In the genomic region with DNA sequence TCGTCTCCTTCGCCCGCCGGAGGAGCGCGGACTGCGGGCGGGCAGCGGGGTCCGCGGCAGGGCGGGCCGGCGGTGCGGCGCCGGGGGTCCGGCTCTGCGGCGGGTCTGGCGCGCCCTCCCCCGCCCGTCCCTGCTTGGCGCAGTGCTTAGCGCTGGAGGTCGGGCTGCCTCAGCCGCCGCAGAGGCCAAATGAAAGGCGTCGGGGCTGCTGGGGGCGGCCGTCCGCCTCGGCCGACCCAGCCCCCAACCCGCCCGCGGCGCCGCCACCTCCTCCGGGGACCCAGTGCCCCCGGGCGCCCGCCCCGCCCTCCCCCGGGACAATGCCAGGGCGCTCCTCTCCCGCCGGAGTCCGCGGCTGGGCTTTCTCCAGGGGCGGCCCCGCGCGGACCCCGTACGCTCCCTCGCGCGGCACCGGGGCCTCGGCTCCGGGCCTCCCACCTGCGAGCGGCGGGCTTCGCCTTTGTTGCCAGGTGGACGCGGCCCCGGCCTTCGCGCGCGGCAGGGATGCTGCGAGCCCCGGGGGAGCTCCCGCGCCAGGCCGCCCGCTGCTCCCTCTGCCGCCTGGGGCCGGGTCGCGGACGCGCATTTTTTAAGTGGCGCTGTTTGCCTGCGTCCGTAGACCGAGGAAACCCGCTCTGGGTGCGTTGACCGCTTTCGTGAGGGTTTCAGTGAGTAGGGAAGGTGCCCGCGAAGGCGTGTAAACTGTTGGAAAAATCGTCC, we compare ENCODE assay signal across 8 cellular contexts. TPM values are rescaled to one million over a fixed set of nuclear protein-coding genes. Genes with fewer than 3 reads are reported as not detected.
DNase-seq lines count a peak whose midpoint lies in the region; ATAC-seq and TF ChIP-seq lines count a peak whose summit lies in the region.

No MANE protein-coding gene starts in this region.

- CTCF ChIA-PET in PC-9 (lab: Charles Lee), result interaction anchor here (0.6 to 0.9 kb wide), 3 partner anchors 11 to 96 kb away, joined by 4 to 9 read pairs (median 5); no protein-coding TSS in a partner anchor

- no peaks in the 10 kb centered on the region for H3K9me2 ChIP-seq in PC-9 (ENCODE audit: insufficient read depth)

- H4K20me1 ChIP-seq in PC-9 (ENCODE audit: insufficient read depth) (peaks cover 20% of the 10 kb centered on the region), osteoblast (ENCODE audit: insufficient read depth, low read length) (peaks cover 23% of the 10 kb centered on the region)

- H3K79me2 ChIP-seq in PC-9 (ENCODE audit: low read depth) (peaks cover 49% of the 10 kb centered on the region), osteoblast (ENCODE audit: insufficient read depth, low read length) (peaks cover 53% of the 10 kb centered on the region)

- H3K36me3 ChIP-seq in PC-9 (ENCODE audit: low read depth) (no peaks in the 10 kb centered on the region; the same call in 1 of the 2 replicates), osteoblast (ENCODE audit: insufficient read depth, low read length) (no peaks in the 10 kb centered on the region)

- H3K4me3 ChIP-seq in PC-9 (peak overlapping the region; percentile 55), osteoblast (ENCODE audit: insufficient read depth, low read length) (peak overlapping the region; percentile 81)

- peaks cover 18% of the 10 kb centered on the region for H3F3A ChIP-seq in PC-9 (ENCODE audit: insufficient read depth, low read depth)

- peaks cover 48% of the 10 kb centered on the region for H3K4me1 ChIP-seq in PC-9 (replicated peaks; ENCODE audit: insufficient read depth)
- peaks cover 6% of the 10 kb centered on the region for H3K4me1 ChIP-seq in osteoblast (ENCODE audit: insufficient read depth, low read length)

- peak overlapping the region; percentile 62 for H3K27ac ChIP-seq in PC-9
- peak overlapping the region; percentile 57 for H3K27ac ChIP-seq in osteoblast (ENCODE audit: low read depth, low read length)

- POLR2A ChIA-PET in PC-9 (lab: Charles Lee; ENCODE audit: unreplicated experiment), result interaction anchor here (0.7 kb wide), 2 partner anchors 67 to 372 kb away, joined by 3 read pairs; a partner anchor contains a TSS

- no peaks in the 10 kb centered on the region for H3K27me3 ChIP-seq in PC-9 (ENCODE audit: insufficient read depth, low read depth)
- no peaks in the 10 kb centered on the region for H3K27me3 ChIP-seq in osteoblast (ENCODE audit: insufficient read depth, low read length)

- peak; percentile 9 for ATAC-seq in HG02943 (IDR thresholded peaks at IDR 0.05; ENCODE audit: low read depth, unreplicated experiment)

- H3K9me3 ChIP-seq in PC-9 (ENCODE audit: insufficient read depth, low read depth), result no peaks in the 10 kb centered on the region
- H3K9me3 ChIP-seq in osteoblast (ENCODE audit: low read depth, low read length), result no peaks in the 10 kb centered on the region

- DNase-seq in NCI-H2171 (lab: John Stamatoyannopoulos, UW) (peak; percentile 4), NCI-H2171 treated with DMSO at 0.1 percent for 48 hours (lab: John Stamatoyannopoulos, UW) (no peak), PC-9 (peak in 1 of 2 experiments; percentile 22), glomerular visceral epithelial cell (ENCODE audit: extremely low spot score) (peak; percentile 30), osteoblast (ENCODE audit: insufficient read length, low spot score, missing footprints) (peak; percentile 88), ureter (ENCODE audit: low spot score) (peak; percentile 50)
- DNase-seq in activated naive CD4-positive, alpha-beta T cell treated with Interleukin-2 at 50 U/mL for 16 hours, result peak; percentile 51

- TF ChIP-seq CTCF in PC-9 (conservative IDR thresholded peaks at IDR 0.05) (no peak), osteoblast (IDR thresholded peaks at IDR 0.05; ENCODE audit: extremely low read depth, low read depth, low read length) (no peak)

- intact Hi-C loops in PC-9 (cut with micrococcal nuclease; ENCODE audit: unreplicated experiment), result loop anchor here (2.0 kb wide), 1 partner anchor 55 kb away; no protein-coding TSS in a partner anchor

- peak overlapping the region; percentile 91 for H3K4me2 ChIP-seq in PC-9
- peak overlapping the region; percentile 73 for H3K4me2 ChIP-seq in osteoblast (ENCODE audit: insufficient read depth, low read length)

- BruUV-seq in PC-9 (replicated peaks; lab: Mats Ljungman, UMichigan), result no TSS peak

- H2AFZ ChIP-seq in PC-9, result peak overlapping the region; percentile 68; the same call in 1 of the 2 replicates
- peak overlapping the region; percentile 44 for H2AFZ ChIP-seq in osteoblast (ENCODE audit: low read length)

RNA-seq across cellular contexts. Expression of a gene that starts 0.6 kb away (rescaled TPM):
- total RNA-seq in PC-9 (2021) (306 and 350 TPM in 2 replicates), osteoblast (326 and 331 TPM in 2 replicates), ureter (318 TPM)
